Comparison of ENCODE assay signal across 19 cellular contexts in genomic region chr4:73051625-73052024, GRCh38.
"Had no signal": no experiment of that assay in that cellular context is flagged by ENCODE, and none has a peak within 500 bp of the region (broad histone marks: within the 10 kb centered on the region; RNA-seq: fewer than 3 reads in every experiment).

No MANE protein-coding gene starts in this region.

- H3K27me3 ChIP-seq: dorsolateral prefrontal cortex, esophagus squamous epithelium, gastrocnemius medialis, heart left ventricle, hepatocyte, left lung had no signal

- H3K27ac Mint-ChIP-seq: mesothelial cell of epicardium, naive B cell had no signal

- H3K9me3 Mint-ChIP-seq: mesothelial cell of epicardium, naive B cell had no signal

- H3K4me3 Mint-ChIP-seq: mesothelial cell of epicardium, naive B cell had no signal

- H3K27me3 Mint-ChIP-seq: naive B cell had no signal

- H3K4me1 ChIP-seq: esophagus squamous epithelium, gastrocnemius medialis, left lung had no signal

- H3K4me1 Mint-ChIP-seq: mesothelial cell of epicardium, naive B cell had no signal

- H3K27ac ChIP-seq: coronary artery, dorsolateral prefrontal cortex, esophagus squamous epithelium, gastrocnemius medialis, heart left ventricle, hepatocyte, left lung, lower lobe of right lung had no signal

- ATAC-seq: gastrocnemius medialis, heart left ventricle, left cardiac atrium, left lung, left ventricle myocardium superior, lower lobe of right lung, mucosa of descending colon had no signal

- H3K9me3 ChIP-seq: esophagus squamous epithelium, gastrocnemius medialis, heart left ventricle, left lung, lower lobe of right lung, mucosa of descending colon had no signal

- DNase-seq: dermis blood vessel endothelial cell; dorsolateral prefrontal cortex; effector CD4-positive, alpha-beta T cell; effector memory CD4-positive, alpha-beta T cell; esophagus squamous epithelium; foreskin fibroblast; gastrocnemius medialis; heart left ventricle; hypothalamus; left cardiac atrium; left lung; left ventricle myocardium superior; lower lobe of right lung; mesenchymal stem cell; mucosa of descending colon; naive B cell had no signal

- H3K4me3 ChIP-seq: coronary artery, dorsolateral prefrontal cortex, esophagus squamous epithelium, gastrocnemius medialis, heart left ventricle, hepatocyte, left lung, lower lobe of right lung, mucosa of descending colon had no signal
